In genomic region chr11:47592970-47593369, GRCh38 we compare ENCODE assay signal across 1 cellular context.
TF ChIP-seq lines count a peak whose summit lies in the region.

No MANE protein-coding gene starts in this region.

TF ChIP-seq in HepG2, 621 proteins besides CTCF, POLR2A, EP300 and RAD21:
- peak; percentile 92 for TF ChIP-seq ZNF629 (CRISPR knock-in tag; conservative IDR thresholded peaks at IDR 0.05)
- no peak for TF ChIP-seq THAP9 (CRISPR knock-in tag; IDR thresholded peaks at IDR 0.05; ENCODE audit: borderline replicate concordance)
